In the genomic region with DNA sequence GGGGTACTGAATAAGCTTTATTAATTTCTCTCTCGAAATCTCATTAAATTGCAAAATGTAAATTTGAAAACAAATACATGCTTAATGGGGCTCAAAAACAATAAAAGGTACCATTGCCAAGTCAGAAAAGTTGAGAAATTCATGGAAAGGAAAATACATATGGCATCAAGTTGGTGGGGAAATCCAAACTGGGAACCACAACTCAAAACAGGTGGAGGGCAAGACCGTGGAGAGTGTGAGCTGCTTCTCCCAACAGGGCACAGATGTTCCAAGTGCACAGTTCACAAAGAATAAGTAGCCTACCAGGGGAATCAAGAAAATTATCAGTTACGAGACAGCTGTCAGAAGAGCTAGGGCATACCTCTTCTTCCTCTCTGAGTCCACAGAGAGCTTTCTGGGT, we compare ENCODE assay signal across 18 cellular contexts. TPM values are rescaled to one million over a fixed set of nuclear protein-coding genes. Genes with fewer than 3 reads are reported as not detected.
DNase-seq lines count a peak whose midpoint lies in the region; ATAC-seq, FAIRE-seq and TF ChIP-seq lines count a peak whose summit lies in the region.
"Had no signal": no experiment of that assay in that cellular context is flagged by ENCODE, and none has a peak within 500 bp of the region (broad histone marks: within the 10 kb centered on the region; RNA-seq: fewer than 3 reads in every experiment).

No MANE protein-coding gene starts in this region.

- H3K27ac ChIP-seq in DND-41 (ENCODE audit: low read length) (no peak overlapping the region), H1 (ENCODE audit: low read depth, low read length) (no peak overlapping the region), lower lobe of right lung (no peak overlapping the region)

- no peak overlapping the region for H2AK5ac ChIP-seq in H1 (ENCODE audit: low read depth, low read length)

- ATAC-seq in DND-41 (ENCODE audit: insufficient read depth, low read depth) (0 out of 3 replicates have a peak, but pooled peaks have one; percentile 22), HG03565 (IDR thresholded peaks at IDR 0.05; ENCODE audit: unreplicated experiment) (no peak), lower lobe of right lung (no peak)
- ATAC-seq: HCT116 had no signal

- H3K9ac ChIP-seq in DND-41 (ENCODE audit: low read depth, low read length), result no peak overlapping the region
- no peak overlapping the region for H3K9ac ChIP-seq in H1 (replicated peaks in 1 of 4; ENCODE audit: extremely low read depth in 1 of 4, low read depth in 3 of 4, low read length in 3 of 4)

- H2BK5ac ChIP-seq in H1 (ENCODE audit: low read depth, low read length), result no peak overlapping the region

- intact Hi-C loops in lower lobe of right lung (cut with DNase I), result no loop called here

- TF ChIP-seq CTCF in DND-41 (IDR thresholded peaks at IDR 0.05; ENCODE audit: borderline replicate concordance, extremely low read depth, low read length, poor library complexity, severe bottlenecking) (no peak), H1 (IDR thresholded peaks at IDR 0.05; ENCODE audit: control extremely low read depth in 1 of 3, insufficient read depth in 1 of 3, low read depth in 1 of 3, low read length in 3 of 3) (no peak), lower lobe of right lung (IDR thresholded peaks at IDR 0.05) (no peak)

- DNase-seq in DND-41 (no peak), NCI-H524 (lab: John Stamatoyannopoulos, UW) (peak; percentile 42 to 82), H1 (ENCODE audit: low read depth in 1 of 2, low spot score in 2 of 2) (no peak), myocyte (ENCODE audit: low read depth) (peak; percentile 41), lower lobe of right lung (no peak), NCI-H1930 (lab: John Stamatoyannopoulos, UW) (no peak)
- DNase-seq in stimulated activated CD4-positive, alpha-beta T cell treated with anti-CD3 and anti-CD28 coated beads, Interleukin-15, amount 100 ng/mL, for 24 hours, result no peak
- DNase-seq: AML-193; C1 segment of cervical spinal cord; Calu3; CD4-positive, alpha-beta T cell; DMS79; EL; KBM-7 had no signal

- no peaks in the 10 kb centered on the region for H3K79me1 ChIP-seq in H1 (ENCODE audit: low read depth, low read length)

- no peak overlapping the region for H3K14ac ChIP-seq in H1 (ENCODE audit: insufficient read length)

- H3K56ac ChIP-seq in H1 (replicated peaks; ENCODE audit: insufficient read length, low read depth, low read length), result no peak overlapping the region

- no peak for TF ChIP-seq EP300 in H1 (IDR thresholded peaks at IDR 0.05; ENCODE audit: borderline replicate concordance in 1 of 2, low read depth in 2 of 2, low read length in 2 of 2)

- H3K36me3 ChIP-seq in DND-41 (ENCODE audit: insufficient read depth, low read length), result no peaks in the 10 kb centered on the region
- H3K36me3 ChIP-seq in H1 (ENCODE audit: control insufficient read depth in 2 of 4, insufficient read depth in 4 of 4, low read length in 3 of 4), result no peaks in the 10 kb centered on the region
- H3K36me3 ChIP-seq in lower lobe of right lung, result no peaks in the 10 kb centered on the region

- H2BK15ac ChIP-seq in H1 (ENCODE audit: low read length), result no peak overlapping the region

- H3K23ac ChIP-seq in H1 (ENCODE audit: insufficient read length), result no peak overlapping the region

- H3K27me3 ChIP-seq in DND-41 (ENCODE audit: insufficient read depth, low read length, poor library complexity) (peaks cover 8% of the 10 kb centered on the region), H1 (replicated peaks in 1 of 4; ENCODE audit: control insufficient read depth in 3 of 4, extremely low read depth in 1 of 4, insufficient read depth in 3 of 4, low read length in 3 of 4) (peaks cover 0 to 1% (median 0%) of the 10 kb centered on the region in 4 experiments; a peak in 1 of 7 replicates), lower lobe of right lung (ENCODE audit: low read depth) (no peaks in the 10 kb centered on the region)

- no peak overlapping the region for H3K18ac ChIP-seq in H1 (ENCODE audit: extremely low read depth, low read length)

- no peaks in the 10 kb centered on the region; the same call in 1 of the 2 replicates for H3K23me2 ChIP-seq in H1 (ENCODE audit: low read depth, low read length)

- no peak overlapping the region for H2BK20ac ChIP-seq in H1 (ENCODE audit: low read length)

- 97% methylated on average over 3 of the region's 3 CpGs; no CpG with 5 or more reads in 1 of the 2 experiments for WGBS in H1 (ENCODE audit: extremely low coverage in 1 of 2, insufficient coverage in 1 of 2, insufficient read length in 1 of 2, insufficient replicate concordance in 2 of 2, low coverage in 1 of 2, low lambda C conversion rate in 2 of 2, missing lambda C conversion rate in 1 of 2), 2 experiments

- no peaks in the 10 kb centered on the region for H4K20me1 ChIP-seq in DND-41 (ENCODE audit: insufficient read depth, low read length)
- H4K20me1 ChIP-seq in H1 (replicated peaks in 1 of 2; ENCODE audit: control insufficient read depth in 1 of 2, insufficient read depth in 2 of 2, low read length in 2 of 2), result no peaks in the 10 kb centered on the region

- no peak overlapping the region for H4K91ac ChIP-seq in H1 (replicated peaks; ENCODE audit: insufficient read length, low read length)

- H3K4me3 ChIP-seq in DND-41 (ENCODE audit: low read depth in 1 of 2, low read length in 2 of 2), result no peak overlapping the region
- H3K4me3 ChIP-seq in H1 (ENCODE audit: extremely low read depth in 1 of 4, insufficient read depth in 2 of 4, low read depth in 3 of 4, low read length in 4 of 4), result no peak overlapping the region
- no peak overlapping the region for H3K4me3 ChIP-seq in lower lobe of right lung

- H3K4ac ChIP-seq in H1 (replicated peaks; ENCODE audit: insufficient read length, low read depth, low read length), result no peak overlapping the region

- no peak overlapping the region for H4K8ac ChIP-seq in H1 (ENCODE audit: extremely low read depth, insufficient read depth, low read length)

- H3K9me3 ChIP-seq in DND-41 (ENCODE audit: insufficient read depth, low read length, severe bottlenecking), result no peaks in the 10 kb centered on the region
- no peaks in the 10 kb centered on the region for H3K9me3 ChIP-seq in H1 (ENCODE audit: insufficient read depth in 2 of 2, low read depth in 1 of 2, low read length in 1 of 2)
- H3K9me3 ChIP-seq in lower lobe of right lung, result no peaks in the 10 kb centered on the region

- POLR2A ChIA-PET in H1 (lab: Charles Lee; ENCODE audit: partially characterized antibody), result no interaction called here

- no peaks in the 10 kb centered on the region for H3K79me2 ChIP-seq in DND-41 (ENCODE audit: insufficient read depth, low read length)
- no peaks in the 10 kb centered on the region for H3K79me2 ChIP-seq in H1 (ENCODE audit: control insufficient read depth in 1 of 2, insufficient read depth in 2 of 2, low read length in 2 of 2)

- FAIRE-seq in H1 (lab: Jason Lieb, UNC), result no peak
- FAIRE-seq: G401.6, H54 had no signal

- no peak overlapping the region for H4K5ac ChIP-seq in H1 (ENCODE audit: insufficient read length, low read depth, low read length)

- no peak for TF ChIP-seq POLR2A in H1 (IDR thresholded peaks at IDR 0.05; ENCODE audit: control extremely low read depth in 1 of 2, low read depth in 2 of 2, low read length in 2 of 2)

- no peak overlapping the region for H2BK12ac ChIP-seq in H1 (ENCODE audit: low read depth, low read length)

- no peaks in the 10 kb centered on the region for H3K4me1 ChIP-seq in DND-41 (ENCODE audit: insufficient read depth, low read length)
- 0 out of 7 replicates have a peak, but pooled peaks cover 0 to under 1% (median 0%) of the 10 kb centered on the region in 4 experiments for H3K4me1 ChIP-seq in H1 (replicated peaks in 1 of 4; ENCODE audit: control insufficient read depth in 3 of 4, insufficient read depth in 4 of 4, low read length in 3 of 4)
- H3K4me1 ChIP-seq in lower lobe of right lung, result no peaks in the 10 kb centered on the region

- H3K4me2 ChIP-seq in DND-41 (ENCODE audit: insufficient read depth, low read length) (no peak overlapping the region), H1 (ENCODE audit: insufficient read depth in 1 of 2, low read depth in 2 of 2, low read length in 2 of 2) (no peak overlapping the region)

- H2BK120ac ChIP-seq in H1 (replicated peaks; ENCODE audit: low read depth, low read length), result no peak overlapping the region

- CTCF ChIA-PET in H1 (lab: Charles Lee; ENCODE audit: partially characterized antibody), result interaction anchor here (1.6 kb wide), 1 partner anchor 57 kb away, joined by 3 read pairs; no protein-coding TSS in a partner anchor

- H2AFZ ChIP-seq in DND-41 (ENCODE audit: low read depth, low read length) (no peak overlapping the region), H1 (ENCODE audit: low read length) (0 out of 2 replicates have a peak overlapping the region, but pooled peaks have one; percentile 6)

- TF ChIP-seq RAD21 in H1 (IDR thresholded peaks at IDR 0.05 in 1 of 2, conservative IDR thresholded peaks at IDR 0.05 in 1 of 2; ENCODE audit: low read depth in 2 of 2, low read length in 2 of 2), result no peak

TF ChIP-seq in H1, 55 proteins besides CTCF, POLR2A, EP300 and RAD21 (continues in another document):
- no peak for TF ChIP-seq KDM1A (IDR thresholded peaks at IDR 0.05; ENCODE audit: borderline replicate concordance, low read length)
- TF ChIP-seq TBP (IDR thresholded peaks at IDR 0.05; ENCODE audit: low read depth, low read length), result no peak
- TF ChIP-seq YY1 (IDR thresholded peaks at IDR 0.05; ENCODE audit: low read depth, low read length), result no peak
- TF ChIP-seq, protein P1, sequence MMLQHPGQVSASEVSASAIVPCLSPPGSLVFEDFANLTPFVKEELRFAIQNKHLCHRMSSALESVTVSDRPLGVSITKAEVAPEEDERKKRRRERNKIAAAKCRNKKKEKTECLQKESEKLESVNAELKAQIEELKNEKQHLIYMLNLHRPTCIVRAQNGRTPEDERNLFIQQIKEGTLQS (IDR thresholded peaks at IDR 0.05; ENCODE audit: insufficient read depth, low read depth, low read length), result no peak
- TF ChIP-seq HDAC6 (IDR thresholded peaks at IDR 0.05; ENCODE audit: low read depth, low read length), result no peak
- TF ChIP-seq, protein P2, sequence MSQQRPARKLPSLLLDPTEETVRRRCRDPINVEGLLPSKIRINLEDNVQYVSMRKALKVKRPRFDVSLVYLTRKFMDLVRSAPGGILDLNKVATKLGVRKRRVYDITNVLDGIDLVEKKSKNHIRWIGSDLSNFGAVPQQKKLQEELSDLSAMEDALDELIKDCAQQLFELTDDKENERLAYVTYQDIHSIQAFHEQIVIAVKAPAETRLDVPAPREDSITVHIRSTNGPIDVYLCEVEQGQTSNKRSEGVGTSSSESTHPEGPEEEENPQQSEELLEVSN (IDR thresholded peaks at IDR 0.05), result no peak

RNA-seq across cellular contexts. Expression of a gene that starts 26.6 kb away (rescaled TPM):
- total RNA-seq in H1 (2021; fragmentation: NEBNext Ultra II Directional; extraction: Animal tissue kit (Norgen Biotek cat#: 25700)), result 0.92 and 1.3 TPM in 2 replicates
- polyA plus RNA-seq in H1 (2011; rRNA removed), result 0.21 and 0.52 TPM in 2 replicates
- 1.0 TPM for polyA plus RNA-seq in H1 (2011; cell fraction: cytosol; rRNA removed)
- 1.0 TPM for polyA plus RNA-seq in H1 (2011; cell fraction: nucleus; rRNA removed)
- 0.55 to 0.89 TPM (median 0.68 TPM) in 4 replicates for polyA plus RNA-seq in H1 (2012, experiment 1 of 2)
- polyA plus RNA-seq in H1 (2012, experiment 2 of 2), result 0.07 TPM
- polyA plus RNA-seq in H1 (2013, experiment 1 of 2), result 0.28 TPM
- polyA plus RNA-seq in H1 (2013, experiment 2 of 2), result 0.42 TPM
- 0.61 and 1.3 TPM in 2 replicates for polyA minus RNA-seq in H1 (2011; rRNA and poly(A)+ RNA removed)
- polyA minus RNA-seq in H1 (2011; cell fraction: cytosol; rRNA and poly(A)+ RNA removed), result 0.95 TPM
- 1.4 TPM for polyA minus RNA-seq in H1 (2011; cell fraction: nucleus; rRNA and poly(A)+ RNA removed)
- 0.35 and 0.83 TPM in 2 replicates for total RNA-seq in myocyte
- polyA plus RNA-seq in myocyte (2012), result 6.4 TPM
- total RNA-seq in lower lobe of right lung, result 1.6 TPM
- total RNA-seq: CD4-positive, alpha-beta T cell had no signal

Comparison
In these comparisons a context has a peak if more than half of its experiments do, and no peak if none do; other contexts are left out.
1. DNase-seq: peak in NCI-H524 (2 of 2) and myocyte (single experiment); none in DND-41 (single experiment), H1 (0 of 2), lower lobe of right lung (single experiment), stimulated activated CD4-positive, alpha-beta T cell treated with anti-CD3 and anti-CD28 coated beads, Interleukin-15, amount 100 ng/mL, for 24 hours (single experiment) and NCI-H1930 (0 of 2).